34 cellular contexts compared by ENCODE assay signal in the genomic region with DNA sequence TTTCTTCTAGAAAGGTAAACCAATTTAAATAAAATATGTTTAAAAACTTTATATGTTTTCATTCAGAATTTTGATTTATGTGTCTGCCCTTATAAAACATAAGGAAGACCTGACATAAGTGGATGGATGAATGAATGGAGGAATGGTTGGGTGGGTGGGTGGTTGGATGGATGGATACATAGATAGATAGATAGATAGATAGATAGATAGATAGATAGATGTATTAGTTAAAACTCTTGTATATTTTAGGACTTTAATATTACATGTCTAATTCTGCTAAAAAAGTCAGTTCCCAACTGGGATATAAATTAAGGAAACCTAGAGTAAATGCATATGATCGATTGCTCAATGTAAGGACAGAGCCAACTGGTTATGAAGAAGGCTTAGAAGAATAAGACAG.
DNase-seq lines count a peak whose midpoint lies in the region; ATAC-seq, FAIRE-seq and TF ChIP-seq lines count a peak whose summit lies in the region.
"Had no signal": no experiment of that assay in that cellular context is flagged by ENCODE, and none has a peak within 500 bp of the region (broad histone marks: within the 10 kb centered on the region; RNA-seq: fewer than 3 reads in every experiment).

No MANE protein-coding gene starts in this region.

- H3K27ac ChIP-seq in Karpas-422 (ENCODE audit: low read length) (no peak overlapping the region), K562 (ENCODE audit: extremely low read depth, low read depth, low read length) (no peak overlapping the region), H1 (ENCODE audit: low read depth, low read length) (no peak overlapping the region)
- H3K27ac ChIP-seq: 22Rv1; A549; BLaER1; BLaER1 treated with 17β-estradiol and CSF1 and Interleukin-3, amounts not matched to agents 10 nM and 100 nM; C4-2B had no signal

- no peak for FAIRE-seq in K562 (lab: Jason Lieb, UNC)
- FAIRE-seq in H1 (lab: Jason Lieb, UNC): no peak
- FAIRE-seq: A549, D721Med had no signal

- H3K14ac ChIP-seq in H1 (ENCODE audit: insufficient read length): no peak overlapping the region

- H2AFZ ChIP-seq in Karpas-422 (ENCODE audit: low read length) (no peak overlapping the region), K562 (ENCODE audit: low read depth, low read length) (no peak overlapping the region), H1 (ENCODE audit: low read length) (no peak overlapping the region)

- peak; percentile 33 for DNase-seq in Karpas-422
- DNase-seq in K562 (ENCODE audit: extremely low read depth in 1 of 4, low spot score in 3 of 4): no peak
- no peak for DNase-seq in H1 (ENCODE audit: low read depth in 1 of 2, low spot score in 2 of 2)
- no peak for DNase-seq in activated CD4-positive, alpha-beta T cell treated with anti-CD3 and anti-CD28 coated beads, Interleukin-2, amount 10 ng/mL, durations not matched to agents 7 days and 5 days
- DNase-seq in osteocyte (ENCODE audit: extremely low spot score, unreplicated experiment): no peak
- DNase-seq: 8988T; ACHN; AML-193; BE2C; C1 segment of cervical spinal cord; Caco-2; Calu3; CD4-positive, alpha-beta memory T cell; CD4-positive, alpha-beta T cell; CD4-positive, CD25-positive, alpha-beta regulatory T cell; CD8-positive, alpha-beta memory T cell; CD8-positive, alpha-beta T cell; COR-L47; DMS 273 treated with DMSO at 0.1 percent for 48 hours; DMS153; DMS53; DMS79; DMS79 treated with DMSO at 0.1 percent for 48 hours; DND-41; EL had no signal

- H3K9ac ChIP-seq in Karpas-422 (ENCODE audit: low read length) (no peak overlapping the region), K562 (ENCODE audit: insufficient read depth in 1 of 2, low read depth in 2 of 2, low read length in 2 of 2) (no peak overlapping the region), H1 (replicated peaks in 1 of 4; ENCODE audit: extremely low read depth in 1 of 4, low read depth in 3 of 4, low read length in 3 of 4) (no peak overlapping the region)
- H3K9ac ChIP-seq: BLaER1; BLaER1 treated with 17β-estradiol and CSF1 and Interleukin-3, amounts not matched to agents 10 nM and 100 nM had no signal

- H3K79me1 ChIP-seq in H1 (ENCODE audit: low read depth, low read length): no peaks in the 10 kb centered on the region

- H3K23ac ChIP-seq in H1 (ENCODE audit: insufficient read length): no peak overlapping the region

- POLR2A ChIA-PET in K562 (lab: Yijun Ruan, JAX): interaction anchor here (0.6 to 0.8 kb wide), 2 partner anchors 8 to 66 kb away, joined by 3 read pairs; no protein-coding TSS in a partner anchor
- POLR2A ChIA-PET in H1 (lab: Charles Lee; ENCODE audit: partially characterized antibody): no interaction called here
- POLR2A ChIA-PET in activated CD4-positive, alpha-beta T cell treated with anti-CD3 and anti-CD28 coated beads, Interleukin-2, amount 10 ng/mL, durations not matched to agents 7 days and 5 days (lab: Charles Lee): no interaction called here

- H3K4ac ChIP-seq in H1 (replicated peaks; ENCODE audit: insufficient read length, low read depth, low read length): no peak overlapping the region

- H3K27me3 Mint-ChIP-seq in activated CD4-positive, alpha-beta T cell treated with anti-CD3 and anti-CD28 coated beads, Interleukin-2, amount 10 ng/mL, durations not matched to agents 7 days and 5 days: peaks cover 6% of the 10 kb centered on the region
- H3K27me3 Mint-ChIP-seq in osteocyte (ENCODE audit: unreplicated experiment): no peaks in the 10 kb centered on the region
- H3K27me3 Mint-ChIP-seq: B cell; CD4-positive, CD25-positive, alpha-beta regulatory T cell had no signal

- in situ Hi-C loops in K562 (cut with MboI): no loop called here

- no peaks in the 10 kb centered on the region for H3K36me3 ChIP-seq in Karpas-422 (ENCODE audit: insufficient read depth, low read length)
- H3K36me3 ChIP-seq in K562 (ENCODE audit: control insufficient read depth, insufficient read depth, low read length): peaks cover 81% of the 10 kb centered on the region
- H3K36me3 ChIP-seq in H1 (ENCODE audit: control insufficient read depth in 2 of 4, insufficient read depth in 4 of 4, low read length in 3 of 4): no peaks in the 10 kb centered on the region
- H3K36me3 ChIP-seq: BE2C had no signal

- no peaks in the 10 kb centered on the region for H3K27me3 ChIP-seq in Karpas-422 (ENCODE audit: low read length)
- no peaks in the 10 kb centered on the region for H3K27me3 ChIP-seq in K562 (ENCODE audit: control insufficient read depth in 2 of 2, insufficient read depth in 2 of 2, low read length in 2 of 2)
- H3K27me3 ChIP-seq in H1 (replicated peaks in 1 of 4; ENCODE audit: control insufficient read depth in 3 of 4, extremely low read depth in 1 of 4, insufficient read depth in 3 of 4, low read length in 3 of 4): no peaks in the 10 kb centered on the region
- H3K27me3 ChIP-seq: BE2C; BLaER1; BLaER1 treated with 17β-estradiol and CSF1 and Interleukin-3, amounts not matched to agents 10 nM and 100 nM had no signal

- ATAC-seq in K562 (no peak), GM21723 (IDR thresholded peaks at IDR 0.05; ENCODE audit: unreplicated experiment) (no peak)
- ATAC-seq: A549; CD8-positive, alpha-beta T cell had no signal

- H2BK5ac ChIP-seq in H1 (ENCODE audit: low read depth, low read length): no peak overlapping the region

- no peak overlapping the region for H2AK5ac ChIP-seq in H1 (ENCODE audit: low read depth, low read length)

- H2BK120ac ChIP-seq in H1 (replicated peaks; ENCODE audit: low read depth, low read length): no peak overlapping the region

- H4K8ac ChIP-seq in H1 (ENCODE audit: extremely low read depth, insufficient read depth, low read length): no peak overlapping the region

- TF ChIP-seq EP300 in K562 (IDR thresholded peaks at IDR 0.05; ENCODE audit: low read length): no peak
- no peak for TF ChIP-seq EP300 in H1 (IDR thresholded peaks at IDR 0.05; ENCODE audit: borderline replicate concordance in 1 of 2, low read depth in 2 of 2, low read length in 2 of 2)

- H3K4me2 ChIP-seq in Karpas-422 (ENCODE audit: low read depth, low read length, poor library complexity, severe bottlenecking) (no peak overlapping the region), K562 (ENCODE audit: insufficient read depth, low read length) (no peak overlapping the region), H1 (ENCODE audit: insufficient read depth in 1 of 2, low read depth in 2 of 2, low read length in 2 of 2) (no peak overlapping the region)
- H3K4me2 ChIP-seq: A549; BLaER1; BLaER1 treated with 17β-estradiol and CSF1 and Interleukin-3, amounts not matched to agents 10 nM and 100 nM had no signal

- TF ChIP-seq RAD21 in K562 (CRISPR knock-in tag; conservative IDR thresholded peaks at IDR 0.05 in 1 of 2, IDR thresholded peaks at IDR 0.05 in 1 of 2) (no peak), H1 (IDR thresholded peaks at IDR 0.05 in 1 of 2, conservative IDR thresholded peaks at IDR 0.05 in 1 of 2; ENCODE audit: low read depth in 2 of 2, low read length in 2 of 2) (no peak)

- no peaks in the 10 kb centered on the region for H3K36me3 Mint-ChIP-seq in activated CD4-positive, alpha-beta T cell treated with anti-CD3 and anti-CD28 coated beads, Interleukin-2, amount 10 ng/mL, durations not matched to agents 7 days and 5 days (ENCODE audit: low read depth)
- no peaks in the 10 kb centered on the region for H3K36me3 Mint-ChIP-seq in osteocyte (ENCODE audit: unreplicated experiment)
- H3K36me3 Mint-ChIP-seq: CD14-positive monocyte; CD4-positive, alpha-beta memory T cell; CD4-positive, CD25-positive, alpha-beta regulatory T cell; CD8-positive, alpha-beta memory T cell; CD8-positive, alpha-beta T cell had no signal

- no peaks in the 10 kb centered on the region for H3K9me1 ChIP-seq in K562 (ENCODE audit: control insufficient read depth, insufficient read depth, low read length)

- H3K4me1 Mint-ChIP-seq in activated CD4-positive, alpha-beta T cell treated with anti-CD3 and anti-CD28 coated beads, Interleukin-2, amount 10 ng/mL, durations not matched to agents 7 days and 5 days: no peaks in the 10 kb centered on the region
- no peaks in the 10 kb centered on the region for H3K4me1 Mint-ChIP-seq in osteocyte (ENCODE audit: unreplicated experiment)
- H3K4me1 Mint-ChIP-seq: CD14-positive monocyte; CD4-positive, alpha-beta memory T cell; CD4-positive, CD25-positive, alpha-beta regulatory T cell; CD8-positive, alpha-beta memory T cell had no signal

- no peak overlapping the region for H3K4me3 Mint-ChIP-seq in activated CD4-positive, alpha-beta T cell treated with anti-CD3 and anti-CD28 coated beads, Interleukin-2, amount 10 ng/mL, durations not matched to agents 7 days and 5 days
- H3K4me3 Mint-ChIP-seq in osteocyte (ENCODE audit: unreplicated experiment): no peak overlapping the region
- H3K4me3 Mint-ChIP-seq: B cell; CD14-positive monocyte; CD4-positive, alpha-beta memory T cell; CD4-positive, alpha-beta T cell; CD4-positive, CD25-positive, alpha-beta regulatory T cell; CD8-positive, alpha-beta memory T cell; CD8-positive, alpha-beta T cell had no signal

- no TSS peak for BruUV-seq in K562 (replicated peaks; lab: Mats Ljungman, UMichigan)

- H3K4me1 ChIP-seq in Karpas-422 (ENCODE audit: low read length) (no peaks in the 10 kb centered on the region), K562 (replicated peaks in 1 of 2; ENCODE audit: control insufficient read depth in 2 of 2, insufficient read depth in 2 of 2, low read length in 2 of 2) (no peaks in the 10 kb centered on the region), H1 (replicated peaks in 1 of 4; ENCODE audit: control insufficient read depth in 3 of 4, insufficient read depth in 4 of 4, low read length in 3 of 4) (no peaks in the 10 kb centered on the region)
- H3K4me1 ChIP-seq: A549, BE2C, Caco-2 had no signal

- H2BK20ac ChIP-seq in H1 (ENCODE audit: low read length): no peak overlapping the region

- no peaks in the 10 kb centered on the region for H3K9me2 ChIP-seq in Karpas-422 (replicated peaks; ENCODE audit: insufficient read depth, low read length)

- no peaks in the 10 kb centered on the region for H3K9me3 Mint-ChIP-seq in activated CD4-positive, alpha-beta T cell treated with anti-CD3 and anti-CD28 coated beads, Interleukin-2, amount 10 ng/mL, durations not matched to agents 7 days and 5 days
- peaks cover 5% of the 10 kb centered on the region for H3K9me3 Mint-ChIP-seq in osteocyte (ENCODE audit: unreplicated experiment)
- H3K9me3 Mint-ChIP-seq: CD4-positive, alpha-beta T cell; CD8-positive, alpha-beta memory T cell; CD8-positive, alpha-beta T cell had no signal

- H4K20me1 ChIP-seq in Karpas-422 (ENCODE audit: insufficient read depth, low read depth, low read length): no peaks in the 10 kb centered on the region
- H4K20me1 ChIP-seq in K562 (replicated peaks; ENCODE audit: control insufficient read depth, insufficient read depth, low read length): peaks cover 9% of the 10 kb centered on the region; the same call in 1 of the 2 replicates
- H4K20me1 ChIP-seq in H1 (replicated peaks in 1 of 2; ENCODE audit: control insufficient read depth in 1 of 2, insufficient read depth in 2 of 2, low read length in 2 of 2): no peaks in the 10 kb centered on the region
- H4K20me1 ChIP-seq: BLaER1; BLaER1 treated with 17β-estradiol and CSF1 and Interleukin-3, amounts not matched to agents 10 nM and 100 nM had no signal

- peak overlapping the region; percentile 56 for H3K56ac ChIP-seq in H1 (replicated peaks; ENCODE audit: insufficient read length, low read depth, low read length)

- H3K4me3 ChIP-seq in Karpas-422 (ENCODE audit: low read length) (no peak overlapping the region), K562 (no peak overlapping the region), H1 (ENCODE audit: extremely low read depth in 1 of 4, insufficient read depth in 2 of 4, low read depth in 3 of 4, low read length in 4 of 4) (no peak overlapping the region)
- H3K4me3 ChIP-seq: A549; BLaER1; BLaER1 treated with 17β-estradiol and CSF1 and Interleukin-3, amounts not matched to agents 10 nM and 100 nM had no signal

- H4K91ac ChIP-seq in H1 (replicated peaks; ENCODE audit: insufficient read length, low read length): no peak overlapping the region

- no peak overlapping the region for H3K18ac ChIP-seq in H1 (ENCODE audit: extremely low read depth, low read length)

- H4K5ac ChIP-seq in H1 (ENCODE audit: insufficient read length, low read depth, low read length): no peak overlapping the region

- 100% methylated on average over 1 of the region's 1 CpG for WGBS in K562 (ENCODE audit: insufficient coverage, low coverage, missing lambda C conversion rate)
- WGBS in H1 (ENCODE audit: extremely low coverage in 1 of 2, insufficient coverage in 1 of 2, insufficient read length in 1 of 2, insufficient replicate concordance in 2 of 2, low coverage in 1 of 2, low lambda C conversion rate in 2 of 2, missing lambda C conversion rate in 1 of 2), 2 experiments: 95% methylated on average over 1 of the region's 1 CpG; no CpG with 5 or more reads in 1 of the 2 experiments

- no peak for TF ChIP-seq POLR2A in K562 (conservative IDR thresholded peaks at IDR 0.05)
- no peak for TF ChIP-seq POLR2A in H1 (IDR thresholded peaks at IDR 0.05; ENCODE audit: control extremely low read depth in 1 of 2, low read depth in 2 of 2, low read length in 2 of 2)

- TF ChIP-seq CTCF in K562 (IDR thresholded peaks at IDR 0.05 in 2 of 3, conservative IDR thresholded peaks at IDR 0.05 in 1 of 3; ENCODE audit: insufficient read depth in 2 of 3, low read depth in 1 of 3, low read length in 3 of 3) (no peak), H1 (IDR thresholded peaks at IDR 0.05; ENCODE audit: control extremely low read depth in 1 of 3, insufficient read depth in 1 of 3, low read depth in 1 of 3, low read length in 3 of 3) (no peak), osteocyte (IDR thresholded peaks at IDR 0.05) (no peak)

- intact Hi-C loops in K562 (cut with micrococcal nuclease): no loop called here

- H3K79me2 ChIP-seq in Karpas-422 (ENCODE audit: low read length): no peaks in the 10 kb centered on the region
- peaks cover 89% of the 10 kb centered on the region for H3K79me2 ChIP-seq in K562 (ENCODE audit: control insufficient read depth, insufficient read depth, low read length)
- no peaks in the 10 kb centered on the region for H3K79me2 ChIP-seq in H1 (ENCODE audit: control insufficient read depth in 1 of 2, insufficient read depth in 2 of 2, low read length in 2 of 2)

- H2BK15ac ChIP-seq in H1 (ENCODE audit: low read length): no peak overlapping the region

- no peak overlapping the region for H2BK12ac ChIP-seq in H1 (ENCODE audit: low read depth, low read length)

- no peak overlapping the region for H3K27ac Mint-ChIP-seq in activated CD4-positive, alpha-beta T cell treated with anti-CD3 and anti-CD28 coated beads, Interleukin-2, amount 10 ng/mL, durations not matched to agents 7 days and 5 days
- no peak overlapping the region for H3K27ac Mint-ChIP-seq in osteocyte (ENCODE audit: unreplicated experiment)
- H3K27ac Mint-ChIP-seq: B cell; CD14-positive monocyte; CD4-positive, alpha-beta memory T cell; CD4-positive, alpha-beta T cell; CD4-positive, CD25-positive, alpha-beta regulatory T cell; CD8-positive, alpha-beta memory T cell; CD8-positive, alpha-beta T cell had no signal

- H3K9me3 ChIP-seq in Karpas-422 (ENCODE audit: low read length) (no peaks in the 10 kb centered on the region), K562 (replicated peaks; ENCODE audit: control insufficient read depth, insufficient read depth, low read depth, low read length) (no peaks in the 10 kb centered on the region), H1 (ENCODE audit: insufficient read depth in 2 of 2, low read depth in 1 of 2, low read length in 1 of 2) (no peaks in the 10 kb centered on the region)
- H3K9me3 ChIP-seq: A549, BE2C, Caco-2 had no signal

- CTCF ChIA-PET in K562 (lab: Yijun Ruan, JAX; ENCODE audit: low intra/inter-chr PET ratio) (no interaction called here), H1 (lab: Charles Lee; ENCODE audit: partially characterized antibody) (no interaction called here)
- CTCF ChIA-PET in activated CD4-positive, alpha-beta T cell treated with anti-CD3 and anti-CD28 coated beads, Interleukin-2, amount 10 ng/mL, durations not matched to agents 7 days and 5 days (lab: Charles Lee): no interaction called here

- H3K23me2 ChIP-seq in H1 (ENCODE audit: low read depth, low read length): no peaks in the 10 kb centered on the region; the same call in 1 of the 2 replicates
